20 cellular contexts compared by ENCODE assay signal in genomic region chr18:79445740-79446566, GRCh38. TPM values are rescaled to one million over a fixed set of nuclear protein-coding genes. Genes with fewer than 3 reads are reported as not detected.
A peak's percentile ranks its signal among the peaks of the same experiment; 100 is the strongest.
DNase-seq lines count a peak whose midpoint lies in the region; ATAC-seq and TF ChIP-seq lines count a peak whose summit lies in the region.
"Had no signal": no experiment of that assay in that cellular context is flagged by ENCODE, and none has a peak within 500 bp of the region (broad histone marks: within the 10 kb centered on the region; RNA-seq: fewer than 3 reads in every experiment).

No MANE protein-coding gene starts in this region.

- CTCF ChIA-PET in activated naive CD4-positive, alpha-beta T cell treated with anti-CD3 and anti-CD28 coated beads, Interleukin-2, amount 10 ng/mL, durations not matched to agents 7 days and 5 days (lab: Charles Lee) = no interaction called here
- CTCF ChIA-PET in IMR-90 (lab: Yijun Ruan, JAX) = no interaction called here

- no peak overlapping the region for H2AK9ac ChIP-seq in IMR-90 (replicated peaks; ENCODE audit: low read depth, low read length, poor library complexity)

- no peaks in the 10 kb centered on the region for H3K36me3 Mint-ChIP-seq in activated naive CD4-positive, alpha-beta T cell treated with anti-CD3 and anti-CD28 coated beads, Interleukin-2, amount 50 U/mL, for 24 hours
- peaks cover 16% of the 10 kb centered on the region for H3K36me3 Mint-ChIP-seq in activated naive CD4-positive, alpha-beta T cell treated with anti-CD3 and anti-CD28 coated beads, Interleukin-2, amount 10 ng/mL, durations not matched to agents 7 days and 5 days
- H3K36me3 Mint-ChIP-seq in endothelial cell (ENCODE audit: low read depth, unreplicated experiment) = peaks cover 25% of the 10 kb centered on the region

- H3K79me2 ChIP-seq in trophoblast cell (ENCODE audit: control insufficient read depth, insufficient read depth, low read length, poor library complexity) = no peaks in the 10 kb centered on the region
- H3K79me2 ChIP-seq: parathyroid adenoma had no signal

- H3K14ac ChIP-seq in IMR-90 (replicated peaks; ENCODE audit: low read depth, low read length) = no peak overlapping the region
- H3K14ac ChIP-seq in trophoblast cell (ENCODE audit: low read length) = peak overlapping the region; percentile 18

- no peak overlapping the region for H3K23ac ChIP-seq in IMR-90 (ENCODE audit: low read depth, low read length)
- no peak overlapping the region for H3K23ac ChIP-seq in trophoblast cell (ENCODE audit: low read length)

- H3K4me3 Mint-ChIP-seq in activated naive CD4-positive, alpha-beta T cell treated with anti-CD3 and anti-CD28 coated beads, Interleukin-2, amount 50 U/mL, for 24 hours = no peak overlapping the region
- no peak overlapping the region for H3K4me3 Mint-ChIP-seq in activated naive CD4-positive, alpha-beta T cell treated with anti-CD3 and anti-CD28 coated beads, Interleukin-2, amount 10 ng/mL, durations not matched to agents 7 days and 5 days
- H3K4me3 Mint-ChIP-seq in endothelial cell (ENCODE audit: unreplicated experiment) = no peak overlapping the region

- no peak overlapping the region for H3K4ac ChIP-seq in IMR-90 (ENCODE audit: low read depth, low read length)
- H3K4ac ChIP-seq in trophoblast cell (ENCODE audit: low read depth, low read length) = no peak overlapping the region

- no peaks in the 10 kb centered on the region for H3K27me3 Mint-ChIP-seq in activated naive CD4-positive, alpha-beta T cell treated with anti-CD3 and anti-CD28 coated beads, Interleukin-2, amount 50 U/mL, for 24 hours
- no peaks in the 10 kb centered on the region for H3K27me3 Mint-ChIP-seq in activated naive CD4-positive, alpha-beta T cell treated with anti-CD3 and anti-CD28 coated beads, Interleukin-2, amount 10 ng/mL, durations not matched to agents 7 days and 5 days
- peaks cover 13% of the 10 kb centered on the region for H3K27me3 Mint-ChIP-seq in endothelial cell (ENCODE audit: unreplicated experiment)

- H3K9me3 ChIP-seq in IMR-90 (ENCODE audit: control insufficient read depth, insufficient read depth, low read length) = no peaks in the 10 kb centered on the region
- H3K9me3 ChIP-seq in trophoblast cell (ENCODE audit: insufficient read depth, low read depth, low read length) = peaks cover 2% of the 10 kb centered on the region
- H3K9me3 ChIP-seq: colonic mucosa, Peyer's patch, SK-N-SH, thoracic aorta had no signal

- peaks cover 5% of the 10 kb centered on the region; the same call in 1 of the 2 replicates for H3K9me1 ChIP-seq in IMR-90 (ENCODE audit: insufficient read depth, low read length)

- no peak overlapping the region for H4K91ac ChIP-seq in IMR-90 (ENCODE audit: insufficient read depth, low read depth, low read length)
- H4K91ac ChIP-seq in trophoblast cell (ENCODE audit: low read depth, low read length) = no peak overlapping the region

- TF ChIP-seq CTCF in IMR-90 (conservative IDR thresholded peaks at IDR 0.05; ENCODE audit: low read depth, low read length) (no peak), endothelial cell (IDR thresholded peaks at IDR 0.05; ENCODE audit: unreplicated experiment) (no peak)

- no peak overlapping the region for H3K9ac ChIP-seq in IMR-90 (ENCODE audit: low read depth, low read length)
- H3K9ac ChIP-seq in trophoblast cell (ENCODE audit: low read length) = no peak overlapping the region
- H3K9ac ChIP-seq: parathyroid adenoma, SK-N-SH had no signal

- no peak overlapping the region for H2BK15ac ChIP-seq in IMR-90 (ENCODE audit: low read depth, low read length)

- no peak for DNase-seq in activated naive CD4-positive, alpha-beta T cell treated with anti-CD3 and anti-CD28 coated beads, Interleukin-2, amount 10 ng/mL, durations not matched to agents 7 days and 5 days
- DNase-seq in IMR-90 = no peak
- no peak for DNase-seq in endothelial cell (ENCODE audit: low spot score)
- DNase-seq in trophoblast cell = peak in 1 of 2 donors; percentile 45
- no peak for DNase-seq in DMS153 (lab: John Stamatoyannopoulos, UW)
- DNase-seq in dedifferentiated amniotic fluid mesenchymal stem cell (ENCODE audit: extremely low spot score) = no peak
- DNase-seq: activated CD8-positive, alpha-beta memory T cell treated with anti-CD3 and anti-CD28 coated beads, Interleukin-2, amount 50 U/mL, for 4 hours; activated gamma-delta T cell treated with Interleukin-2 at 50 U/mL for 16 hours; colonic mucosa; DMS79 treated with DMSO at 0.1 percent for 48 hours; NCI-H1436 treated with DMSO at 0.1 percent for 48 hours; NCI-H82; Peyer's patch; SK-N-SH; T1000 had no signal

- BruUV-seq in IMR-90 (replicated peaks; lab: Mats Ljungman, UMichigan) = no TSS peak

- H3K27ac Mint-ChIP-seq in activated naive CD4-positive, alpha-beta T cell treated with anti-CD3 and anti-CD28 coated beads, Interleukin-2, amount 50 U/mL, for 24 hours = peak overlapping the region; percentile 23
- no peak overlapping the region for H3K27ac Mint-ChIP-seq in activated naive CD4-positive, alpha-beta T cell treated with anti-CD3 and anti-CD28 coated beads, Interleukin-2, amount 10 ng/mL, durations not matched to agents 7 days and 5 days
- H3K27ac Mint-ChIP-seq in endothelial cell (ENCODE audit: unreplicated experiment) = peak overlapping the region; percentile 2

- ATAC-seq in IMR-90 (ENCODE audit: low read depth) = no peak
- no peak for ATAC-seq in GM21717 (IDR thresholded peaks at IDR 0.05; ENCODE audit: unreplicated experiment)
- ATAC-seq: left lobe of liver had no signal

- H3K27ac ChIP-seq in IMR-90 (ENCODE audit: insufficient read depth, low read length) = no peak overlapping the region
- no peak overlapping the region for H3K27ac ChIP-seq in trophoblast cell (ENCODE audit: low read depth, low read length)
- H3K27ac ChIP-seq: colonic mucosa, parathyroid adenoma, Peyer's patch, thoracic aorta had no signal

- in situ Hi-C loops in IMR-90 (cut with MboI; ENCODE audit: low sequenced_read_pairs) = no loop called here

- H3K4me1 ChIP-seq in IMR-90 (ENCODE audit: control insufficient read depth, insufficient read depth, low read length) (peaks cover 3% of the 10 kb centered on the region; the same call in 1 of the 2 replicates), trophoblast cell (ENCODE audit: control insufficient read depth in 1 of 2, insufficient read depth in 2 of 2, low read length in 2 of 2) (peaks cover 9 to 18% of the 10 kb centered on the region in 2 experiments)
- H3K4me1 ChIP-seq: colonic mucosa, parathyroid adenoma, Peyer's patch had no signal

- H3K4me1 Mint-ChIP-seq in activated naive CD4-positive, alpha-beta T cell treated with anti-CD3 and anti-CD28 coated beads, Interleukin-2, amount 50 U/mL, for 24 hours = peaks cover 12% of the 10 kb centered on the region
- peaks cover 3% of the 10 kb centered on the region for H3K4me1 Mint-ChIP-seq in activated naive CD4-positive, alpha-beta T cell treated with anti-CD3 and anti-CD28 coated beads, Interleukin-2, amount 10 ng/mL, durations not matched to agents 7 days and 5 days
- peaks cover 18% of the 10 kb centered on the region for H3K4me1 Mint-ChIP-seq in endothelial cell (ENCODE audit: unreplicated experiment)

- no peak overlapping the region for H4K5ac ChIP-seq in IMR-90 (ENCODE audit: low read depth, low read length)

- H3K4me2 ChIP-seq in IMR-90 (ENCODE audit: low read depth, low read length) (no peak overlapping the region), trophoblast cell (ENCODE audit: low read length) (no peak overlapping the region)
- H3K4me2 ChIP-seq: SK-N-SH had no signal

- peak overlapping the region; percentile 17 for H2AFZ ChIP-seq in IMR-90 (replicated peaks; ENCODE audit: low read length, poor library complexity)
- H2AFZ ChIP-seq in trophoblast cell (ENCODE audit: insufficient read depth, low read length, poor library complexity) = no peak overlapping the region
- H2AFZ ChIP-seq: parathyroid adenoma had no signal

- intact Hi-C loops in IMR-90 (cut with micrococcal nuclease) = no loop called here

- H3K9me3 Mint-ChIP-seq in activated naive CD4-positive, alpha-beta T cell treated with anti-CD3 and anti-CD28 coated beads, Interleukin-2, amount 50 U/mL, for 24 hours = no peaks in the 10 kb centered on the region
- no peaks in the 10 kb centered on the region for H3K9me3 Mint-ChIP-seq in activated naive CD4-positive, alpha-beta T cell treated with anti-CD3 and anti-CD28 coated beads, Interleukin-2, amount 10 ng/mL, durations not matched to agents 7 days and 5 days
- H3K9me3 Mint-ChIP-seq in endothelial cell (ENCODE audit: unreplicated experiment) = no peaks in the 10 kb centered on the region

- no peaks in the 10 kb centered on the region for H3K79me1 ChIP-seq in IMR-90 (ENCODE audit: low read depth in 1 of 2, low read length in 2 of 2)
- H3K79me1 ChIP-seq in trophoblast cell (ENCODE audit: low read length) = peaks cover 4% of the 10 kb centered on the region

- H2AK5ac ChIP-seq in IMR-90 (ENCODE audit: low read depth, low read length) (no peak overlapping the region), trophoblast cell (ENCODE audit: low read length) (peak overlapping the region; percentile 15)

- no peak overlapping the region for H3K4me3 ChIP-seq in IMR-90 (ENCODE audit: insufficient read depth, low read depth, low read length)
- no peak overlapping the region for H3K4me3 ChIP-seq in trophoblast cell (ENCODE audit: low read depth, low read length)
- H3K4me3 ChIP-seq: colonic mucosa, Peyer's patch, thoracic aorta had no signal

- 80% methylated on average over 1 of the region's 17 CpGs; no CpG with 5 or more reads in 1 of the 2 experiments for WGBS in IMR-90 (ENCODE audit: extremely low coverage in 2 of 2, insufficient read length in 1 of 2), 2 experiments
- WGBS in trophoblast cell (ENCODE audit: extremely low coverage, insufficient coverage, insufficient read length) = no CpG with 5 or more reads among the region's 17 CpGs

- H3K18ac ChIP-seq in IMR-90 (ENCODE audit: low read depth, low read length) = no peak overlapping the region
- H3K18ac ChIP-seq in trophoblast cell (ENCODE audit: low read length) = peak overlapping the region; percentile 22

- H2BK120ac ChIP-seq in IMR-90 (ENCODE audit: low read depth, low read length) (no peak overlapping the region), trophoblast cell (ENCODE audit: insufficient read depth, low read length, poor library complexity) (no peak overlapping the region)

- peaks cover 5% of the 10 kb centered on the region for H4K20me1 ChIP-seq in IMR-90 (ENCODE audit: insufficient read depth, low read length)

- no peak overlapping the region for H3K56ac ChIP-seq in IMR-90 (ENCODE audit: extremely low read depth, insufficient read depth, low read length)

- TF ChIP-seq POLR2A in IMR-90 (IDR thresholded peaks at IDR 0.05; ENCODE audit: low read depth, low read length) = no peak

- POLR2A ChIA-PET in IMR-90 (lab: Charles Lee; ENCODE audit: unreplicated experiment) = no interaction called here

- H3K27me3 ChIP-seq in IMR-90 (ENCODE audit: control insufficient read depth, insufficient read depth, low read length) (no peaks in the 10 kb centered on the region), trophoblast cell (ENCODE audit: insufficient read depth, low read length) (no peaks in the 10 kb centered on the region)
- H3K27me3 ChIP-seq: colonic mucosa, Peyer's patch had no signal

- H2BK5ac ChIP-seq in IMR-90 (ENCODE audit: low read depth, low read length, poor library complexity, severe bottlenecking) (no peak overlapping the region), trophoblast cell (ENCODE audit: low read depth, low read length, poor library complexity) (no peak overlapping the region)

- dilution Hi-C loops in IMR-90 (cut with HindIII; ENCODE audit: low sequenced_read_pairs, unreplicated experiment) = no loop called here

- H2BK12ac ChIP-seq in trophoblast cell (ENCODE audit: low read length) = peak overlapping the region; percentile 5

- H2BK20ac ChIP-seq in IMR-90 (ENCODE audit: low read depth, low read length) = no peak overlapping the region

- no peak for TF ChIP-seq RAD21 in IMR-90 (IDR thresholded peaks at IDR 0.05; ENCODE audit: low read length)

- H4K12ac ChIP-seq in trophoblast cell (ENCODE audit: low read depth, low read length) = no peak overlapping the region

- H3K36me3 ChIP-seq in IMR-90 (ENCODE audit: control insufficient read depth, insufficient read depth, low read length) (peaks cover 1% of the 10 kb centered on the region; the same call in 1 of the 2 replicates), trophoblast cell (ENCODE audit: control insufficient read depth in 1 of 2, insufficient read depth in 2 of 2, low read length in 2 of 2) (peaks cover 0 to 2% of the 10 kb centered on the region in 2 experiments)
- H3K36me3 ChIP-seq: colonic mucosa had no signal

- no peak overlapping the region for H4K8ac ChIP-seq in IMR-90 (ENCODE audit: low read depth in 2 of 2, low read length in 2 of 2)
- H4K8ac ChIP-seq in trophoblast cell (ENCODE audit: low read depth, low read length) = no peak overlapping the region

RNA-seq across cellular contexts. Expression of gene NFATC1, which starts 50.2 kb away (rescaled TPM):
- 0.28 and 0.36 TPM in 2 replicates for total RNA-seq in IMR-90 (2012; rRNA removed)
- polyA plus RNA-seq in IMR-90 (2012; rRNA removed) = 1.8 TPM in 2 replicates
- polyA plus RNA-seq in IMR-90 (2012; cell fraction: cytosol; rRNA removed) = 0.86 and 2.1 TPM in 2 replicates
- 2.4 and 4.0 TPM in 2 replicates for polyA plus RNA-seq in IMR-90 (2012; cell fraction: nucleus; rRNA removed; ENCODE audit: low replicate concordance)
- total RNA-seq in endothelial cell (ENCODE audit: unreplicated experiment) = 40.6 TPM
- 3.9 and 4.4 TPM in 2 replicates for polyA plus RNA-seq in trophoblast cell (2013)

Comparison
In these comparisons a context has a peak if more than half of its experiments do, and no peak if none do; other contexts are left out.
1. RNA of gene NFATC1, which starts 50.2 kb away (total RNA-seq): 40.6 TPM in endothelial cell (single experiment); 0.28 to 0.36 TPM in IMR-90; every median in the first group is over 10 times any median in the second.